In the genomic region with DNA sequence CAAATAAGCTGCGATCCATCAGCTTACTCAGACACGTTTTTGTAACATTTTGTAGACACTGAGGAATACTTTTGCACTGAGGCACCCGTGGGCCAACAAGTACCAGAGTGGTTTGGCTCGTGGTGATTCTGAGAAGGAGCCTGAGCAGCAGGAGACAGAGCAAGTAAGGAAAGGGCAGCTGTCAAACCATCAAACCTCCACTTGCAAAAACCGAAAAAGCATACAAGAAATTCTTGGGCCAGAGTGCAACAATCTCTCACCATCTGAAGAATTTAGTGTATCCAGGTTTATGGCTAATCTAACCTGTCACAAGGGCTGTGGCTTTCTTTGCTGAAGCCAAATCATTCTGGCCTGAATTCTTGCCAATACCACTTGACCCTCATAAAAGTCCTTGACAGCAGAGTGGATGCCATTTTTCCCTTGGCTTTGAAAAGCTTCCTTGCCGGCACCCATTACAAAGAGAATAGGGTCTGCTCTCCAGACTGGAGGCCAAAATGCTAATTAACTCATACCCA, we compare ENCODE assay signal across 12 cellular contexts. TPM values are rescaled to one million over a fixed set of nuclear protein-coding genes. Genes with fewer than 3 reads are reported as not detected.
DNase-seq lines count a peak whose midpoint lies in the region; ATAC-seq and TF ChIP-seq lines count a peak whose summit lies in the region.
"Had no signal": no experiment of that assay in that cellular context is flagged by ENCODE, and none has a peak within 500 bp of the region (broad histone marks: within the 10 kb centered on the region; RNA-seq: fewer than 3 reads in every experiment).

No MANE protein-coding gene starts in this region.

- DNase-seq in activated naive CD8-positive, alpha-beta T cell treated with anti-CD3 and anti-CD28 coated beads, Interleukin-2, amount 10 ng/mL, durations not matched to agents 7 days and 5 days, result no peak
- DNase-seq in activated naive CD8-positive, alpha-beta T cell treated with anti-CD3 and anti-CD28 coated beads, Interleukin-2, amount 50 U/mL, for 24 hours, result no peak
- peak; percentile 29 for DNase-seq in NCI-H774 (lab: John Stamatoyannopoulos, UW)
- DNase-seq in fibroblast of mammary gland (ENCODE audit: low read depth), result peak; percentile 56
- DNase-seq in tibial artery, result peak in 1 of 2 donors; percentile 71
- DNase-seq in GM23338 (ENCODE audit: low spot score), result no peak
- no peak for DNase-seq in AG08396 (ENCODE audit: low spot score)
- DNase-seq: activated T-cell treated with anti-CD3 and anti-CD28 coated beads, Interleukin-2, amount 50 U/mL, for 48 hours; BE2C; NCI-H2171 treated with DMSO at 0.1 percent for 48 hours had no signal

- H3K27me3 ChIP-seq in tibial artery (no peaks in the 10 kb centered on the region), GM23338 (ENCODE audit: insufficient read depth) (no peaks in the 10 kb centered on the region)

- no peak overlapping the region for H3K4me2 ChIP-seq in GM23338

- peak overlapping the region; percentile 45 for H3K4me3 Mint-ChIP-seq in activated naive CD8-positive, alpha-beta T cell treated with anti-CD3 and anti-CD28 coated beads, Interleukin-2, amount 10 ng/mL, durations not matched to agents 7 days and 5 days
- no peak overlapping the region for H3K4me3 Mint-ChIP-seq in activated naive CD8-positive, alpha-beta T cell treated with anti-CD3 and anti-CD28 coated beads, Interleukin-2, amount 50 U/mL, for 24 hours
- no peak overlapping the region for H3K4me3 Mint-ChIP-seq in GM23338
- H3K4me3 Mint-ChIP-seq: T-helper 2 cell treated with Interferon-gamma antibody and Interleukin-4, amounts not matched to agents 5 μg/mL and 100 μg/mL, for 36 hours had no signal

- ATAC-seq in activated naive CD8-positive, alpha-beta T cell treated with anti-CD3 and anti-CD28 coated beads, Interleukin-2, amount 10 ng/mL, durations not matched to agents 7 days and 5 days (ENCODE audit: low read depth), result peak; percentile 50
- no peak for ATAC-seq in activated naive CD8-positive, alpha-beta T cell treated with anti-CD3 and anti-CD28 coated beads, Interleukin-2, amount 50 U/mL, for 24 hours
- ATAC-seq in HG03108 (IDR thresholded peaks at IDR 0.05; ENCODE audit: unreplicated experiment), result no peak
- ATAC-seq in GM23338, result no peak; the same call in 2 of the 3 replicates

- intact Hi-C loops in tibial artery (cut with DNase I; ENCODE audit: low total_unique reads), result no loop called here

- H3K27ac Mint-ChIP-seq in activated naive CD8-positive, alpha-beta T cell treated with anti-CD3 and anti-CD28 coated beads, Interleukin-2, amount 10 ng/mL, durations not matched to agents 7 days and 5 days, result no peak overlapping the region
- H3K27ac Mint-ChIP-seq in activated naive CD8-positive, alpha-beta T cell treated with anti-CD3 and anti-CD28 coated beads, Interleukin-2, amount 50 U/mL, for 24 hours, result no peak overlapping the region
- no peak overlapping the region for H3K27ac Mint-ChIP-seq in GM23338
- H3K27ac Mint-ChIP-seq: T-helper 2 cell treated with Interferon-gamma antibody and Interleukin-4, amounts not matched to agents 5 μg/mL and 100 μg/mL, for 36 hours had no signal

- H3K4me1 ChIP-seq in tibial artery, result peaks cover 0 to 70% (median 45%) of the 10 kb centered on the region in 4 donors
- peaks cover 34% of the 10 kb centered on the region for H3K4me1 ChIP-seq in GM23338 (ENCODE audit: insufficient read depth)
- H3K4me1 ChIP-seq: BE2C had no signal

- H3K79me2 ChIP-seq in GM23338 (replicated peaks; ENCODE audit: insufficient read depth), result peaks cover 92% of the 10 kb centered on the region

- peaks cover 19% of the 10 kb centered on the region for H3K36me3 Mint-ChIP-seq in activated naive CD8-positive, alpha-beta T cell treated with anti-CD3 and anti-CD28 coated beads, Interleukin-2, amount 10 ng/mL, durations not matched to agents 7 days and 5 days
- H3K36me3 Mint-ChIP-seq in activated naive CD8-positive, alpha-beta T cell treated with anti-CD3 and anti-CD28 coated beads, Interleukin-2, amount 50 U/mL, for 24 hours (ENCODE audit: low read depth), result peaks cover 2% of the 10 kb centered on the region
- H3K36me3 Mint-ChIP-seq in GM23338 (ENCODE audit: low read depth), result peaks cover 3% of the 10 kb centered on the region; the same call in 2 of the 3 replicates

- H3K4me1 Mint-ChIP-seq in activated naive CD8-positive, alpha-beta T cell treated with anti-CD3 and anti-CD28 coated beads, Interleukin-2, amount 10 ng/mL, durations not matched to agents 7 days and 5 days, result peaks cover 29% of the 10 kb centered on the region
- peaks cover 8% of the 10 kb centered on the region for H3K4me1 Mint-ChIP-seq in activated naive CD8-positive, alpha-beta T cell treated with anti-CD3 and anti-CD28 coated beads, Interleukin-2, amount 50 U/mL, for 24 hours
- H3K4me1 Mint-ChIP-seq in GM23338, result peaks cover 19% of the 10 kb centered on the region

- H3K9me2 ChIP-seq in GM23338 (ENCODE audit: insufficient read depth), result no peaks in the 10 kb centered on the region

- H3K9me3 Mint-ChIP-seq in activated naive CD8-positive, alpha-beta T cell treated with anti-CD3 and anti-CD28 coated beads, Interleukin-2, amount 10 ng/mL, durations not matched to agents 7 days and 5 days, result peaks cover 8% of the 10 kb centered on the region
- peaks cover 6% of the 10 kb centered on the region for H3K9me3 Mint-ChIP-seq in activated naive CD8-positive, alpha-beta T cell treated with anti-CD3 and anti-CD28 coated beads, Interleukin-2, amount 50 U/mL, for 24 hours
- no peaks in the 10 kb centered on the region for H3K9me3 Mint-ChIP-seq in GM23338

- peaks cover 6% of the 10 kb centered on the region for H3K27me3 Mint-ChIP-seq in activated naive CD8-positive, alpha-beta T cell treated with anti-CD3 and anti-CD28 coated beads, Interleukin-2, amount 10 ng/mL, durations not matched to agents 7 days and 5 days
- no peaks in the 10 kb centered on the region for H3K27me3 Mint-ChIP-seq in activated naive CD8-positive, alpha-beta T cell treated with anti-CD3 and anti-CD28 coated beads, Interleukin-2, amount 50 U/mL, for 24 hours
- H3K27me3 Mint-ChIP-seq in GM23338 (ENCODE audit: insufficient read depth, low read depth, poor library complexity), result peaks cover 6% of the 10 kb centered on the region

- POLR2A ChIA-PET in activated naive CD8-positive, alpha-beta T cell treated with anti-CD3 and anti-CD28 coated beads, Interleukin-2, amount 10 ng/mL, durations not matched to agents 7 days and 5 days (lab: Charles Lee), result interaction anchor here (0.6 to 0.7 kb wide), 2 partner anchors 38 to 166 kb away, joined by 3 to 5 read pairs; no protein-coding TSS in a partner anchor

- peak overlapping the region; percentile 46 to 76 for H3K27ac ChIP-seq in tibial artery
- H3K27ac ChIP-seq in GM23338 (ENCODE audit: low read depth), result no peak overlapping the region

- H3K36me3 ChIP-seq in tibial artery, result no peaks in the 10 kb centered on the region
- no peaks in the 10 kb centered on the region for H3K36me3 ChIP-seq in GM23338 (ENCODE audit: insufficient read depth)
- H3K36me3 ChIP-seq: BE2C had no signal

- H3K4me3 ChIP-seq in fibroblast of mammary gland (ENCODE audit: control insufficient read depth, low read depth, low read length) (no peak overlapping the region), tibial artery (peak overlapping the region in 1 of 2 donors; percentile 1), GM23338 (no peak overlapping the region)

- TF ChIP-seq CTCF in fibroblast of mammary gland (conservative IDR thresholded peaks at IDR 0.05; ENCODE audit: control insufficient read depth, insufficient read depth, low read depth, low read length), result no peak
- TF ChIP-seq CTCF in tibial artery (IDR thresholded peaks at IDR 0.05), result no peak
- TF ChIP-seq CTCF in GM23338 (conservative IDR thresholded peaks at IDR 0.05; ENCODE audit: low read depth in 2 of 2), result no peak

- no peaks in the 10 kb centered on the region for H3F3A ChIP-seq in GM23338 (replicated peaks; ENCODE audit: low read depth)

- H3K9me3 ChIP-seq in tibial artery, result peaks cover 0 to 2% (median 0%) of the 10 kb centered on the region in 3 donors
- H3K9me3 ChIP-seq: BE2C had no signal

- no peak overlapping the region for H2AFZ ChIP-seq in GM23338

- peaks cover 24% of the 10 kb centered on the region for H4K20me1 ChIP-seq in GM23338 (replicated peaks; ENCODE audit: insufficient read depth)

TF ChIP-seq in GM23338, 12 proteins besides CTCF, POLR2A, EP300 and RAD21 (continues in another document):
- TF ChIP-seq, protein P1, sequence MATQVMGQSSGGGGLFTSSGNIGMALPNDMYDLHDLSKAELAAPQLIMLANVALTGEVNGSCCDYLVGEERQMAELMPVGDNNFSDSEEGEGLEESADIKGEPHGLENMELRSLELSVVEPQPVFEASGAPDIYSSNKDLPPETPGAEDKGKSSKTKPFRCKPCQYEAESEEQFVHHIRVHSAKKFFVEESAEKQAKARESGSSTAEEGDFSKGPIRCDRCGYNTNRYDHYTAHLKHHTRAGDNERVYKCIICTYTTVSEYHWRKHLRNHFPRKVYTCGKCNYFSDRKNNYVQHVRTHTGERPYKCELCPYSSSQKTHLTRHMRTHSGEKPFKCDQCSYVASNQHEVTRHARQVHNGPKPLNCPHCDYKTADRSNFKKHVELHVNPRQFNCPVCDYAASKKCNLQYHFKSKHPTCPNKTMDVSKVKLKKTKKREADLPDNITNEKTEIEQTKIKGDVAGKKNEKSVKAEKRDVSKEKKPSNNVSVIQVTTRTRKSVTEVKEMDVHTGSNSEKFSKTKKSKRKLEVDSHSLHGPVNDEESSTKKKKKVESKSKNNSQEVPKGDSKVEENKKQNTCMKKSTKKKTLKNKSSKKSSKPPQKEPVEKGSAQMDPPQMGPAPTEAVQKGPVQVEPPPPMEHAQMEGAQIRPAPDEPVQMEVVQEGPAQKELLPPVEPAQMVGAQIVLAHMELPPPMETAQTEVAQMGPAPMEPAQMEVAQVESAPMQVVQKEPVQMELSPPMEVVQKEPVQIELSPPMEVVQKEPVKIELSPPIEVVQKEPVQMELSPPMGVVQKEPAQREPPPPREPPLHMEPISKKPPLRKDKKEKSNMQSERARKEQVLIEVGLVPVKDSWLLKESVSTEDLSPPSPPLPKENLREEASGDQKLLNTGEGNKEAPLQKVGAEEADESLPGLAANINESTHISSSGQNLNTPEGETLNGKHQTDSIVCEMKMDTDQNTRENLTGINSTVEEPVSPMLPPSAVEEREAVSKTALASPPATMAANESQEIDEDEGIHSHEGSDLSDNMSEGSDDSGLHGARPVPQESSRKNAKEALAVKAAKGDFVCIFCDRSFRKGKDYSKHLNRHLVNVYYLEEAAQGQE (IDR thresholded peaks at IDR 0.05; ENCODE audit: unreplicated experiment), result no peak
- TF ChIP-seq CREB1 (CRISPR knock-in tag; IDR thresholded peaks at IDR 0.05; ENCODE audit: low read depth), result no peak
- no peak for TF ChIP-seq ZNF331 (CRISPR knock-in tag; IDR thresholded peaks at IDR 0.05; ENCODE audit: low read depth)
- TF ChIP-seq EZH2 (IDR thresholded peaks at IDR 0.05; ENCODE audit: low read depth, unreplicated experiment), result no peak

RNA-seq across cellular contexts. Expression of a gene that starts 56.7 kb away (rescaled TPM):
- 10 to 100 TPM; 73.9 to 79.1 TPM for total RNA-seq in activated naive CD8-positive, alpha-beta T cell treated with anti-CD3 and anti-CD28 coated beads, Interleukin-2, amount 10 ng/mL, durations not matched to agents 7 days and 5 days
- total RNA-seq in GM23338 (2014; rRNA removed; shearing (Covaris generic)), result 99.4 and 131 TPM in 2 replicates
- 68.3 and 70.7 TPM in 2 replicates for polyA plus RNA-seq in GM23338 (2016; fragmentation: Nextera tagmentation; extraction: Ambion mirVana)

Comparison
In these comparisons a context has a peak if more than half of its experiments do, and no peak if none do; other contexts are left out.
1. DNase-seq: peak in NCI-H774 (single experiment) and fibroblast of mammary gland (single experiment); none in activated naive CD8-positive, alpha-beta T cell treated with anti-CD3 and anti-CD28 coated beads, Interleukin-2, amount 10 ng/mL, durations not matched to agents 7 days and 5 days (single experiment), activated naive CD8-positive, alpha-beta T cell treated with anti-CD3 and anti-CD28 coated beads, Interleukin-2, amount 50 U/mL, for 24 hours (single experiment), GM23338 (single experiment) and AG08396 (single experiment).